In genomic region chr1:212935387-212935981, GRCh38 we compare ENCODE assay signal across 25 cellular contexts. TPM values are rescaled to one million over a fixed set of nuclear protein-coding genes. Genes with fewer than 3 reads are reported as not detected.
DNase-seq lines count a peak whose midpoint lies in the region; ATAC-seq, FAIRE-seq and TF ChIP-seq lines count a peak whose summit lies in the region.
"Had no signal": no experiment of that assay in that cellular context is flagged by ENCODE, and none has a peak within 500 bp of the region (broad histone marks: within the 10 kb centered on the region; RNA-seq: fewer than 3 reads in every experiment).

No MANE protein-coding gene starts in this region.

- TF ChIP-seq CTCF in right atrium auricular region (IDR thresholded peaks at IDR 0.05) (no peak), heart left ventricle (IDR thresholded peaks at IDR 0.05) (no peak), K562 (IDR thresholded peaks at IDR 0.05 in 2 of 3, conservative IDR thresholded peaks at IDR 0.05 in 1 of 3; ENCODE audit: insufficient read depth in 2 of 3, low read depth in 1 of 3, low read length in 3 of 3) (no peak)

- WGBS in heart left ventricle, 4 donors, result 84 to 87% (median 86%) methylated on average over 7 of the region's 7 CpGs
- 2% methylated on average over 7 of the region's 7 CpGs for WGBS in K562 (ENCODE audit: insufficient coverage, low coverage, missing lambda C conversion rate)

- no peak for TF ChIP-seq RAD21 in K562 (CRISPR knock-in tag; conservative IDR thresholded peaks at IDR 0.05 in 1 of 2, IDR thresholded peaks at IDR 0.05 in 1 of 2)

- no peak overlapping the region for H2AFZ ChIP-seq in K562 (ENCODE audit: low read depth, low read length)

- H3K4me3 Mint-ChIP-seq in activated CD4-positive, alpha-beta memory T cell treated with anti-CD3 and anti-CD28 coated beads for 36 hours, result no peak overlapping the region
- H3K4me3 Mint-ChIP-seq: B cell; CD4-positive, alpha-beta memory T cell; CD8-positive, alpha-beta memory T cell had no signal

- peaks cover 3% of the 10 kb centered on the region for H3K9me3 Mint-ChIP-seq in activated CD4-positive, alpha-beta memory T cell treated with anti-CD3 and anti-CD28 coated beads for 36 hours

- in situ Hi-C loops in K562 (cut with MboI), result no loop called here

- H3K4me3 ChIP-seq in right atrium auricular region, result no peak overlapping the region
- no peak overlapping the region for H3K4me3 ChIP-seq in heart left ventricle
- no peak overlapping the region for H3K4me3 ChIP-seq in K562
- H3K4me3 ChIP-seq: A549; BLaER1 treated with 17β-estradiol and CSF1 and Interleukin-3, amounts not matched to agents 10 nM and 100 nM; GM12878 had no signal

- intact Hi-C loops in heart left ventricle (cut with DNase I) (no loop called here), K562 (cut with micrococcal nuclease) (no loop called here)
- intact Hi-C loops in activated CD4-positive, alpha-beta memory T cell treated with anti-CD3 and anti-CD28 coated beads for 36 hours (cut with micrococcal nuclease), result no loop called here

- no peaks in the 10 kb centered on the region for H3K4me1 Mint-ChIP-seq in activated CD4-positive, alpha-beta memory T cell treated with anti-CD3 and anti-CD28 coated beads for 36 hours (ENCODE audit: low read depth)
- H3K4me1 Mint-ChIP-seq: B cell; CD8-positive, alpha-beta memory T cell had no signal

- H3K9me1 ChIP-seq in K562 (ENCODE audit: control insufficient read depth, insufficient read depth, low read length), result no peaks in the 10 kb centered on the region

- H3K36me3 Mint-ChIP-seq in activated CD4-positive, alpha-beta memory T cell treated with anti-CD3 and anti-CD28 coated beads for 36 hours, result no peaks in the 10 kb centered on the region
- H3K36me3 Mint-ChIP-seq: CD4-positive, alpha-beta memory T cell had no signal

- no TSS peak for BruUV-seq in K562 (replicated peaks; lab: Mats Ljungman, UMichigan)

- TF ChIP-seq POLR2A in heart left ventricle (IDR thresholded peaks at IDR 0.05) (no peak), K562 (conservative IDR thresholded peaks at IDR 0.05) (no peak), erythroblast (IDR thresholded peaks at IDR 0.05; ENCODE audit: low read length) (no peak)

- POLR2A ChIA-PET in K562 (lab: Yijun Ruan, JAX), result interaction anchor here (0.8 to 1.9 kb wide), 4 partner anchors 9 to 15 kb away, joined by 3 to 5 read pairs (median 3); no protein-coding TSS in a partner anchor
- POLR2A ChIA-PET in activated CD4-positive, alpha-beta memory T cell treated with anti-CD3 and anti-CD28 coated beads for 36 hours (lab: Charles Lee), result no interaction called here

- CTCF ChIA-PET in K562 (lab: Yijun Ruan, JAX; ENCODE audit: low intra/inter-chr PET ratio), result no interaction called here
- CTCF ChIA-PET in activated CD4-positive, alpha-beta memory T cell treated with anti-CD3 and anti-CD28 coated beads for 36 hours (lab: Charles Lee), result no interaction called here

- no peaks in the 10 kb centered on the region for H3K79me2 ChIP-seq in K562 (ENCODE audit: control insufficient read depth, insufficient read depth, low read length)

- no peak overlapping the region for H3K4me2 ChIP-seq in K562 (ENCODE audit: insufficient read depth, low read length)
- H3K4me2 ChIP-seq: A549; BLaER1 treated with 17β-estradiol and CSF1 and Interleukin-3, amounts not matched to agents 10 nM and 100 nM had no signal

- no peak overlapping the region for H3K27ac Mint-ChIP-seq in activated CD4-positive, alpha-beta memory T cell treated with anti-CD3 and anti-CD28 coated beads for 36 hours
- H3K27ac Mint-ChIP-seq: B cell; CD8-positive, alpha-beta memory T cell had no signal

- peaks cover 0 to 15% of the 10 kb centered on the region in 2 donors for H3K9me3 ChIP-seq in right atrium auricular region
- peaks cover 0 to 15% (median 6%) of the 10 kb centered on the region in 12 donors for H3K9me3 ChIP-seq in heart left ventricle
- no peaks in the 10 kb centered on the region for H3K9me3 ChIP-seq in K562 (replicated peaks; ENCODE audit: control insufficient read depth, insufficient read depth, low read depth, low read length)

- FAIRE-seq in K562 (lab: Jason Lieb, UNC), result no peak
- FAIRE-seq: A549, GM12878, GM12892, GM18507 had no signal

- H3K27ac ChIP-seq in right atrium auricular region (no peak overlapping the region), heart left ventricle (no peak overlapping the region), K562 (ENCODE audit: extremely low read depth, low read depth, low read length) (no peak overlapping the region)
- H3K27ac ChIP-seq: 22Rv1; A549; BLaER1 treated with 17β-estradiol and CSF1 and Interleukin-3, amounts not matched to agents 10 nM and 100 nM; C4-2B had no signal

- no peak overlapping the region for H3K9ac ChIP-seq in K562 (ENCODE audit: insufficient read depth in 1 of 2, low read depth in 2 of 2, low read length in 2 of 2)
- H3K9ac ChIP-seq: BLaER1 treated with 17β-estradiol and CSF1 and Interleukin-3, amounts not matched to agents 10 nM and 100 nM had no signal

- H3K4me1 ChIP-seq in right atrium auricular region (no peaks in the 10 kb centered on the region), heart left ventricle (no peaks in the 10 kb centered on the region), K562 (replicated peaks in 1 of 2; ENCODE audit: control insufficient read depth in 2 of 2, insufficient read depth in 2 of 2, low read length in 2 of 2) (peaks cover 0 to 5% of the 10 kb centered on the region in 2 experiments; a peak in 1 of 5 replicates)
- H3K4me1 ChIP-seq: BLaER1 treated with 17β-estradiol and CSF1 and Interleukin-3, amounts not matched to agents 10 nM and 100 nM had no signal

- no peaks in the 10 kb centered on the region for H3K36me3 ChIP-seq in right atrium auricular region
- no peaks in the 10 kb centered on the region for H3K36me3 ChIP-seq in heart left ventricle
- no peaks in the 10 kb centered on the region for H3K36me3 ChIP-seq in K562 (ENCODE audit: control insufficient read depth, insufficient read depth, low read length)
- H3K36me3 ChIP-seq: BLaER1 treated with 17β-estradiol and CSF1 and Interleukin-3, amounts not matched to agents 10 nM and 100 nM had no signal

- peaks cover 5% of the 10 kb centered on the region for H3K27me3 Mint-ChIP-seq in activated CD4-positive, alpha-beta memory T cell treated with anti-CD3 and anti-CD28 coated beads for 36 hours
- H3K27me3 Mint-ChIP-seq: B cell had no signal

- TF ChIP-seq EP300 in K562 (IDR thresholded peaks at IDR 0.05; ENCODE audit: low read length), result no peak

- no peak for ATAC-seq in heart left ventricle
- no peak for ATAC-seq in K562
- ATAC-seq in HG02870 (IDR thresholded peaks at IDR 0.05; ENCODE audit: unreplicated experiment), result no peak
- ATAC-seq: A549, GM12878 had no signal

- no peaks in the 10 kb centered on the region for H4K20me1 ChIP-seq in K562 (replicated peaks; ENCODE audit: control insufficient read depth, insufficient read depth, low read length)
- H4K20me1 ChIP-seq: BLaER1 treated with 17β-estradiol and CSF1 and Interleukin-3, amounts not matched to agents 10 nM and 100 nM had no signal

- H3K27me3 ChIP-seq in right atrium auricular region (no peaks in the 10 kb centered on the region), heart left ventricle (no peaks in the 10 kb centered on the region), K562 (ENCODE audit: control insufficient read depth in 2 of 2, insufficient read depth in 2 of 2, low read length in 2 of 2) (peaks cover 0 to 2% of the 10 kb centered on the region in 2 experiments; a peak in 1 of 5 replicates)
- H3K27me3 ChIP-seq: BLaER1 treated with 17β-estradiol and CSF1 and Interleukin-3, amounts not matched to agents 10 nM and 100 nM had no signal

- DNase-seq in right atrium auricular region (ENCODE audit: low spot score) (peak; percentile 2), heart left ventricle (no peak), K562 (ENCODE audit: extremely low read depth in 1 of 4, low spot score in 3 of 4) (no peak), erythroblast (lab: John Stamatoyannopoulos, UW) (peak; percentile 9 to 65)
- no peak for DNase-seq in activated CD4-positive, alpha-beta memory T cell treated with anti-CD3 and anti-CD28 coated beads for 36 hours
- DNase-seq: AML-193; CD4-positive, alpha-beta memory T cell; CD8-positive, alpha-beta memory T cell; COR-L47; DMS 273 treated with DMSO at 0.1 percent for 48 hours; DMS153; DMS53; DMS79; DND-41; EL; GDM1 had no signal

TF ChIP-seq in K562, 482 proteins besides CTCF, POLR2A, EP300 and RAD21 (continues in another document):
- no peak for TF ChIP-seq HDGF (IDR thresholded peaks at IDR 0.05)

RNA-seq across cellular contexts. Expression of gene VASH2, which starts 14.9 kb away (rescaled TPM):
- under 1 TPM; 0.47 to 0.82 TPM for total RNA-seq in right atrium auricular region
- 1 to 10 TPM in 1 of 9 donors, under 1 TPM in 7, not detected in 1; 0.20 to 2.6 (median 0.63) TPM for total RNA-seq in heart left ventricle
- under 1 TPM; 0.19 to 0.51 TPM for polyA plus RNA-seq in heart left ventricle
- total RNA-seq in K562 (2011; cell fraction: chromatin; rRNA removed; ENCODE audit: low replicate concordance), result 0.32 and 1.2 TPM in 2 replicates
- total RNA-seq in K562 (2011; cell fraction: nucleolus; rRNA removed), result 0.66 TPM in 1 of 2 replicates, not detected in the other
- total RNA-seq in K562 (2011; cell fraction: nucleoplasm; rRNA removed), result 1.9 TPM in 1 of 2 replicates, not detected in the other
- total RNA-seq in K562 (2014; rRNA removed), result 0.09 TPM in 1 of 2 replicates, not detected in the other
- 0.06 and 0.11 TPM in 2 replicates for total RNA-seq in K562 (2014; rRNA removed; fragmentation: Illumina TruSeq; extraction: Trizol)
- total RNA-seq in K562 (2015; rRNA removed; fragmentation: Illumina TruSeq; extraction: Trizol), result not detected in 2 replicates
- total RNA-seq in K562 (2021), result 0.13 and 0.40 TPM in 2 replicates
- polyA plus RNA-seq in K562 (2011; rRNA removed), result 0.03 and 0.07 TPM in 2 replicates
- polyA plus RNA-seq in K562 (2011; cell fraction: cytosol; rRNA removed), result not detected in 2 replicates
- polyA plus RNA-seq in K562 (2011; cell fraction: nucleus; rRNA removed), result 0.13 and 0.21 TPM in 2 replicates
- polyA plus RNA-seq in K562 (2012), result 0.12 and 0.48 TPM in 2 replicates
- polyA plus RNA-seq in K562 (2014; fragmentation: Illumina TruSeq; extraction: Trizol), result 0.04 and 0.07 TPM in 2 replicates
- polyA plus RNA-seq in K562 (2014; fragmentation: Nextera tagmentation; extraction: Ambion mirVana), result under 1 TPM; 0.06 to 0.14 TPM
- polyA plus RNA-seq in K562 (2014; rRNA removed), result 0.05 and 0.11 TPM in 2 replicates
- polyA minus RNA-seq in K562 (2011; rRNA and poly(A)+ RNA removed), result 0.11 TPM in 1 of 2 replicates, not detected in the other
- polyA minus RNA-seq in K562 (2011; cell fraction: cytosol; rRNA and poly(A)+ RNA removed), result not detected in 2 replicates
- polyA minus RNA-seq in K562 (2011; cell fraction: nucleus; rRNA and poly(A)+ RNA removed), result 0.11 and 0.27 TPM in 2 replicates
- total RNA-seq in activated CD4-positive, alpha-beta memory T cell treated with anti-CD3 and anti-CD28 coated beads for 36 hours, result under 1 TPM; 0.57 to 0.63 TPM
- total RNA-seq: B cell; CD4-positive, alpha-beta memory T cell had no signal
- polyA plus RNA-seq: CD8-positive, alpha-beta memory T cell had no signal

Comparison
In these comparisons a context has a peak if more than half of its experiments do, and no peak if none do; other contexts are left out.
1. DNase-seq: peak in right atrium auricular region (single experiment) and erythroblast (2 of 2); none in heart left ventricle (0 of 5), K562 (0 of 4) and activated CD4-positive, alpha-beta memory T cell treated with anti-CD3 and anti-CD28 coated beads for 36 hours (single experiment).